Comparison of ENCODE assay signal across 8 cellular contexts in genomic region chr2:148720501-148720998, GRCh38.
A peak's percentile ranks its signal among the peaks of the same experiment; 100 is the strongest.
DNase-seq lines count a peak whose midpoint lies in the region; ATAC-seq, FAIRE-seq and TF ChIP-seq lines count a peak whose summit lies in the region.

No MANE protein-coding gene starts in this region.

- no peak for TF ChIP-seq EP300 in HepG2 (IDR thresholded peaks at IDR 0.05; ENCODE audit: low read depth in 2 of 2, low read length in 2 of 2)
- no peak for TF ChIP-seq EP300 in HepG2 (CRISPR knock-in tag; IDR thresholded peaks at IDR 0.05; ENCODE audit: borderline replicate concordance)
- no peak for TF ChIP-seq EP300 in GM12878 (IDR thresholded peaks at IDR 0.05; ENCODE audit: borderline replicate concordance in 1 of 2, control insufficient read depth in 1 of 2, low read depth in 2 of 2, low read length in 2 of 2)

- CTCF ChIA-PET in HepG2 (lab: Yijun Ruan, JAX; ENCODE audit: low intra/inter-chr PET ratio, low total read pairs), result no interaction called here
- CTCF ChIA-PET in GM12878 (lab: Yijun Ruan, JAX), result interaction anchor here (0.5 to 0.9 kb wide), 2 partner anchors 15 to 75 kb away, joined by 3 read pairs; no protein-coding TSS in a partner anchor

- no peak for TF ChIP-seq RAD21 in HepG2 (CRISPR knock-in tag; IDR thresholded peaks at IDR 0.05)
- no peak for TF ChIP-seq RAD21 in GM12878 (IDR thresholded peaks at IDR 0.05; ENCODE audit: insufficient read depth, low read depth, low read length)

- H3K79me2 ChIP-seq in HepG2 (ENCODE audit: insufficient read depth, low read length) (peaks cover 73% of the 10 kb centered on the region), GM12878 (ENCODE audit: control insufficient read depth, insufficient read depth, low read length) (peaks cover 18% of the 10 kb centered on the region)

- POLR2A ChIA-PET in HepG2 (lab: Yijun Ruan, JAX), result no interaction called here
- POLR2A ChIA-PET in GM12878 (lab: Charles Lee), result no interaction called here

- RAD21 ChIA-PET in GM12878 (lab: Charles Lee; ENCODE audit: unreplicated experiment), result interaction anchor here (1.2 kb wide), 1 partner anchor 13 kb away, joined by 4 read pairs; no protein-coding TSS in a partner anchor

- H3K4me3 ChIP-seq in HepG2 (replicated peaks in 1 of 3; ENCODE audit: insufficient read depth in 1 of 3, low read depth in 2 of 3, low read length in 3 of 3) (no peak overlapping the region), right lobe of liver (no peak overlapping the region), GM12878 (no peak overlapping the region)

- SMC1A ChIA-PET in GM12878 (lab: Charles Lee; ENCODE audit: uncharacterized antibody, unreplicated experiment), result no interaction called here

- WGBS in HepG2 (ENCODE audit: low lambda C conversion rate), result 96% methylated on average over 20 of the region's 20 CpGs
- WGBS in right lobe of liver (ENCODE audit: insufficient coverage, low coverage, low lambda C conversion rate, missing lambda C conversion rate), result 59% methylated on average over 6 of the region's 20 CpGs
- 81% methylated on average over 20 of the region's 20 CpGs for WGBS in GM12878 (ENCODE audit: insufficient coverage, insufficient replicate concordance, low lambda C conversion rate, missing lambda C conversion rate)

- FAIRE-seq in HepG2 (lab: Jason Lieb, UNC) (no peak), GM12878 (lab: Jason Lieb, UNC) (no peak)

- peaks cover 29% of the 10 kb centered on the region for H4K20me1 ChIP-seq in HepG2 (ENCODE audit: insufficient read depth, low read length)
- H4K20me1 ChIP-seq in GM12878 (ENCODE audit: control insufficient read depth, insufficient read depth), result no peaks in the 10 kb centered on the region

- H3K9ac ChIP-seq in HepG2 (ENCODE audit: insufficient read depth, low read depth, low read length), result no peak overlapping the region
- H3K9ac ChIP-seq in GM12878 (ENCODE audit: control insufficient read depth, insufficient read depth, low read length), result no peak overlapping the region

- peaks cover 35% of the 10 kb centered on the region for H3K4me1 ChIP-seq in HepG2 (ENCODE audit: insufficient read depth, low read length)
- H3K4me1 ChIP-seq in right lobe of liver, result no peaks in the 10 kb centered on the region
- peaks cover 18% of the 10 kb centered on the region for H3K4me1 ChIP-seq in GM12878 (ENCODE audit: control insufficient read depth, insufficient read depth, low read length)

- H3K36me3 ChIP-seq in HepG2 (replicated peaks in 1 of 2; ENCODE audit: control insufficient read depth in 1 of 2, insufficient read depth in 2 of 2, low read length in 2 of 2), result peaks cover 0 to 4% of the 10 kb centered on the region in 2 experiments; a peak in 1 of 5 replicates
- no peaks in the 10 kb centered on the region for H3K36me3 ChIP-seq in right lobe of liver
- peaks cover 0 to 1% of the 10 kb centered on the region in 2 experiments; a peak in 2 of 4 replicates for H3K36me3 ChIP-seq in GM12878 (ENCODE audit: control insufficient read depth in 2 of 2, insufficient read depth in 2 of 2, low read length in 1 of 2)

- intact Hi-C loops in HepG2 (cut with micrococcal nuclease; ENCODE audit: unreplicated experiment), result no loop called here
- intact Hi-C loops in right lobe of liver (cut with DNase I), result no loop called here
- intact Hi-C loops in GM12878 (cut with micrococcal nuclease; ENCODE audit: unreplicated experiment), result loop anchor here (5.0 kb wide), 1 partner anchor 73 kb away; no protein-coding TSS in a partner anchor

- H2AFZ ChIP-seq in HepG2 (ENCODE audit: low read length) (no peak overlapping the region), GM12878 (ENCODE audit: control insufficient read depth, low read depth, low read length) (no peak overlapping the region)

- no peaks in the 10 kb centered on the region for H3K9me3 ChIP-seq in HepG2 (ENCODE audit: low read length)
- H3K9me3 ChIP-seq in right lobe of liver, result no peaks in the 10 kb centered on the region
- H3K9me3 ChIP-seq in GM12878 (replicated peaks; ENCODE audit: control insufficient read depth, insufficient read depth, low read length), result peaks cover 3% of the 10 kb centered on the region

- TF ChIP-seq POLR2A in HepG2 (IDR thresholded peaks at IDR 0.05; ENCODE audit: insufficient read depth in 1 of 2, low read depth in 2 of 2, low read length in 2 of 2) (no peak), right lobe of liver (IDR thresholded peaks at IDR 0.05) (no peak), GM12878 (IDR thresholded peaks at IDR 0.05; ENCODE audit: low read depth, low read length) (no peak)

- H3K27ac ChIP-seq in HepG2 (ENCODE audit: extremely low read length, insufficient read depth, low read length) (no peak overlapping the region), right lobe of liver (no peak overlapping the region), GM12878 (ENCODE audit: control insufficient read depth, insufficient read depth) (no peak overlapping the region)

- TF ChIP-seq CTCF in HepG2 (CRISPR knock-in tag; IDR thresholded peaks at IDR 0.05) (no peak), right lobe of liver (IDR thresholded peaks at IDR 0.05) (no peak), GM12878 (IDR thresholded peaks at IDR 0.05 in 2 of 3, conservative IDR thresholded peaks at IDR 0.05 in 1 of 3; ENCODE audit: control insufficient read depth in 2 of 3, extremely low read depth in 1 of 3, insufficient read depth in 1 of 3, low read depth in 3 of 3, low read length in 3 of 3) (no peak)

- DNase-seq in HepG2 (ENCODE audit: low spot score) (no peak), right lobe of liver (no peak), GM12878 (ENCODE audit: low read depth, low spot score) (no peak), mucosa of gallbladder (ENCODE audit: low spot score) (peak; percentile 10), kidney glomerular epithelial cell (lab: John Stamatoyannopoulos, UW) (no peak)

- H3K27me3 ChIP-seq in HepG2 (ENCODE audit: control insufficient read depth in 1 of 2, insufficient read depth in 2 of 2, low read length in 2 of 2) (no peaks in the 10 kb centered on the region), right lobe of liver (no peaks in the 10 kb centered on the region), GM12878 (replicated peaks in 1 of 2; ENCODE audit: control insufficient read depth in 2 of 2, insufficient read depth in 2 of 2, low read length in 1 of 2) (no peaks in the 10 kb centered on the region)

- H3K4me2 ChIP-seq in HepG2 (ENCODE audit: low read depth, low read length), result no peak overlapping the region
- H3K4me2 ChIP-seq in GM12878 (ENCODE audit: control insufficient read depth, insufficient read depth), result no peak overlapping the region

- ATAC-seq in HepG2 (peak; percentile 14; the same call in 2 of the 3 replicates), right lobe of liver (no peak), GM12878 (peak; percentile 16; the same call in 1 of the 3 replicates), HG02571 (IDR thresholded peaks at IDR 0.05; ENCODE audit: unreplicated experiment) (no peak), GM18861 (IDR thresholded peaks at IDR 0.05; ENCODE audit: unreplicated experiment) (no peak), GM18907 (IDR thresholded peaks at IDR 0.05; ENCODE audit: unreplicated experiment) (no peak)

- in situ Hi-C loops in HepG2 (cut with HindIII; ENCODE audit: extremely low pct_ligation_motif_present, low pct_unique_long_range_greater_than_20kb), result no loop called here
- in situ Hi-C loops in GM12878 (cut with MboI), result no loop called here

- BruUV-seq in HepG2 (replicated peaks; lab: Mats Ljungman, UMichigan), result no TSS peak
- no TSS peak for BruUV-seq in GM12878 (replicated peaks; lab: Mats Ljungman, UMichigan)

TF ChIP-seq in GM12878, 131 proteins besides CTCF, POLR2A, EP300 and RAD21 (continues in another document):
- TF ChIP-seq, protein P1, sequence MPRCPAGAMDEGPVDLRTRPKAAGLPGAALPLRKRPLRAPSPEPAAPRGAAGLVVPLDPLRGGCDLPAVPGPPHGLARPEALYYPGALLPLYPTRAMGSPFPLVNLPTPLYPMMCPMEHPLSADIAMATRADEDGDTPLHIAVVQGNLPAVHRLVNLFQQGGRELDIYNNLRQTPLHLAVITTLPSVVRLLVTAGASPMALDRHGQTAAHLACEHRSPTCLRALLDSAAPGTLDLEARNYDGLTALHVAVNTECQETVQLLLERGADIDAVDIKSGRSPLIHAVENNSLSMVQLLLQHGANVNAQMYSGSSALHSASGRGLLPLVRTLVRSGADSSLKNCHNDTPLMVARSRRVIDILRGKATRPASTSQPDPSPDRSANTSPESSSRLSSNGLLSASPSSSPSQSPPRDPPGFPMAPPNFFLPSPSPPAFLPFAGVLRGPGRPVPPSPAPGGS (IDR thresholded peaks at IDR 0.05; ENCODE audit: borderline replicate concordance, insufficient read depth, low read depth, low read length, poor library complexity, severe bottlenecking), result peak; percentile 37
- TF ChIP-seq TCF7 (IDR thresholded peaks at IDR 0.05; ENCODE audit: borderline replicate concordance) (no peak), NBN (IDR thresholded peaks at IDR 0.05) (no peak), RAD51 (IDR thresholded peaks at IDR 0.05) (no peak), PAX8 (IDR thresholded peaks at IDR 0.05) (no peak), IRF4 (IDR thresholded peaks at IDR 0.05; ENCODE audit: low read depth, low read length) (peak; percentile 33; the same call in 1 of the 2 replicates), RB1 (IDR thresholded peaks at IDR 0.05; ENCODE audit: borderline replicate concordance) (no peak), NFIC (IDR thresholded peaks at IDR 0.05; ENCODE audit: low read depth, low read length) (peak; percentile 53), IKZF2 (IDR thresholded peaks at IDR 0.05) (0 out of 4 replicates have a peak, but pooled peaks of 1 of the 2 experiments have one; percentile 23), EGR1 (IDR thresholded peaks at IDR 0.05; ENCODE audit: borderline replicate concordance in 1 of 2, low read depth in 2 of 2, low read length in 2 of 2) (no peak), ATF7 (IDR thresholded peaks at IDR 0.05; ENCODE audit: low read depth) (no peak), EZH2 (IDR thresholded peaks at IDR 0.05; ENCODE audit: borderline replicate concordance, control insufficient read depth, low read depth, low read length) (no peak), NR2C2 (IDR thresholded peaks at IDR 0.05; ENCODE audit: borderline replicate concordance, control insufficient read depth, insufficient read length, low read depth) (no peak), STAT3 (IDR thresholded peaks at IDR 0.05; ENCODE audit: low read depth, low read length) (no peak), RELA (IDR thresholded peaks at IDR 0.05; ENCODE audit: borderline replicate concordance, partially characterized antibody) (no peak)
- TF ChIP-seq, protein P2, sequence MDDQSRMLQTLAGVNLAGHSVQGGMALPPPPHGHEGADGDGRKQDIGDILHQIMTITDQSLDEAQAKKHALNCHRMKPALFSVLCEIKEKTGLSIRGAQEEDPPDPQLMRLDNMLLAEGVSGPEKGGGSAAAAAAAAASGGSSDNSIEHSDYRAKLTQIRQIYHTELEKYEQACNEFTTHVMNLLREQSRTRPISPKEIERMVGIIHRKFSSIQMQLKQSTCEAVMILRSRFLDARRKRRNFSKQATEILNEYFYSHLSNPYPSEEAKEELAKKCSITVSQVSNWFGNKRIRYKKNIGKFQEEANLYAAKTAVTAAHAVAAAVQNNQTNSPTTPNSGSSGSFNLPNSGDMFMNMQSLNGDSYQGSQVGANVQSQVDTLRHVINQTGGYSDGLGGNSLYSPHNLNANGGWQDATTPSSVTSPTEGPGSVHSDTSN (IDR thresholded peaks at IDR 0.05; ENCODE audit: insufficient replicate concordance, low read depth, low read length), result no peak

Comparison
In these comparisons a context has a peak if more than half of its experiments do, and no peak if none do; other contexts are left out.
1. ATAC-seq: peak in HepG2 (single experiment) and GM12878 (single experiment); none in right lobe of liver (0 of 4), HG02571 (single experiment), GM18861 (single experiment) and GM18907 (single experiment).